Comparison of ENCODE assay signal across 16 cellular contexts in the genomic region with DNA sequence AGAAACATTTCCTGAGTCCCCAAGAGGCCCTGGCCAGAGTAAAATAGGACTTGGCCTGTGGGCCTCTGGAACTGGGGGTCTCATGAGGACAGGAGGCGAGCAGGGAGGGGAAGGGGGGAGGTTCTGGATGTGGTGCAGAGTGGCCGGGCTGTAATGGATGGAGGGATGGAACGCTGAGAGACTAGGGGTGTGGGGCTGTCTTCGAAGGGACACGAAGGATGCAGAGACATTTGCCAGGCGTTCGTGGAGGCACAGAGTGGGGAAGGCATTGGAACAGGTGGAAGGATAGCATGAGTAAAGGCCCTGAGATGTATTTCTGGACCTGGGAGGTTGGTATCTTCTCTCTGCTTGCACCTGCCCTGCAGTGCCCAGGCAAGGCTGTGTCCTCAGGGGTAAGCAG. TPM values are rescaled to one million over a fixed set of nuclear protein-coding genes. Genes with fewer than 3 reads are reported as not detected.
DNase-seq lines count a peak whose midpoint lies in the region; ATAC-seq and TF ChIP-seq lines count a peak whose summit lies in the region.
"Had no signal": no experiment of that assay in that cellular context is flagged by ENCODE, and none has a peak within 500 bp of the region (broad histone marks: within the 10 kb centered on the region; RNA-seq: fewer than 3 reads in every experiment).

No MANE protein-coding gene starts in this region.

- no peak overlapping the region for H3K27ac ChIP-seq in right lobe of liver
- H3K27ac ChIP-seq: BLaER1 treated with 17β-estradiol and CSF1 and Interleukin-3, amounts not matched to agents 10 nM and 100 nM had no signal

- intact Hi-C loops in right lobe of liver (cut with DNase I) (no loop called here), sciatic nerve (cut with DNase I) (no loop called here)

- ATAC-seq in right lobe of liver (no peak), sciatic nerve (no peak), GM18520 (IDR thresholded peaks at IDR 0.05; ENCODE audit: unreplicated experiment) (no peak)

- peak; percentile 34 for DNase-seq in activated CD8-positive, alpha-beta memory T cell treated with anti-CD3 and anti-CD28 coated beads, Interleukin-2, amount 50 U/mL, for 48 hours
- no peak for DNase-seq in activated CD8-positive, alpha-beta memory T cell treated with anti-CD3 and anti-CD28 coated beads, Interleukin-2, amount 50 U/mL, for 4 hours
- peak in 2 of 3 donors; percentile 34 to 36 for DNase-seq in right lobe of liver
- DNase-seq in sciatic nerve (ENCODE audit: low spot score), result peak; percentile 56
- DNase-seq in globus pallidus (ENCODE audit: low spot score), result no peak
- DNase-seq in OCI-M2 (lab: John Stamatoyannopoulos, UW; ENCODE audit: unreplicated experiment), result no peak
- DNase-seq: ACHN; Calu3; CD4-positive, CD25-positive, alpha-beta regulatory T cell; DMS 273 treated with DMSO at 0.1 percent for 48 hours; DMS79 had no signal

- no peaks in the 10 kb centered on the region for H3K36me3 ChIP-seq in right lobe of liver
- H3K36me3 ChIP-seq: BLaER1 treated with 17β-estradiol and CSF1 and Interleukin-3, amounts not matched to agents 10 nM and 100 nM; HAP-1 had no signal

- H3K27me3 ChIP-seq in right lobe of liver, result no peaks in the 10 kb centered on the region
- H3K27me3 ChIP-seq: BLaER1 treated with 17β-estradiol and CSF1 and Interleukin-3, amounts not matched to agents 10 nM and 100 nM had no signal

- WGBS in right lobe of liver (ENCODE audit: insufficient coverage, low coverage, low lambda C conversion rate, missing lambda C conversion rate), result 46% methylated on average over 2 of the region's 7 CpGs

- no peak overlapping the region for H3K4me3 ChIP-seq in right lobe of liver
- H3K4me3 ChIP-seq: BLaER1 treated with 17β-estradiol and CSF1 and Interleukin-3, amounts not matched to agents 10 nM and 100 nM; GM12878; GM23338; HAP-1 had no signal

- no peaks in the 10 kb centered on the region for H3K9me3 ChIP-seq in right lobe of liver
- H3K9me3 ChIP-seq: HAP-1 had no signal

- no peaks in the 10 kb centered on the region for H3K4me1 ChIP-seq in right lobe of liver

- TF ChIP-seq CTCF in right lobe of liver (IDR thresholded peaks at IDR 0.05), result no peak

- TF ChIP-seq POLR2A in right lobe of liver (IDR thresholded peaks at IDR 0.05), result no peak

RNA-seq across cellular contexts. Expression of gene LCTL, which starts 2.1 kb away (rescaled TPM):
- total RNA-seq in right lobe of liver (not detected), sciatic nerve (19.6 TPM)
- total RNA-seq: CD4-positive, CD25-positive, alpha-beta regulatory T cell; GM12878 had no signal

Comparison
In these comparisons a context has a peak if more than half of its experiments do, and no peak if none do; other contexts are left out.
1. DNase-seq: peak in activated CD8-positive, alpha-beta memory T cell treated with anti-CD3 and anti-CD28 coated beads, Interleukin-2, amount 50 U/mL, for 48 hours (single experiment), right lobe of liver (2 of 3) and sciatic nerve (single experiment); none in activated CD8-positive, alpha-beta memory T cell treated with anti-CD3 and anti-CD28 coated beads, Interleukin-2, amount 50 U/mL, for 4 hours (single experiment), globus pallidus (single experiment) and OCI-M2 (single experiment).
2. RNA of gene LCTL, which starts 2.1 kb away (total RNA-seq): 19.6 TPM in sciatic nerve (single experiment); not detected in right lobe of liver; every median in the first group is over 10 times any median in the second.